21 cellular contexts compared by ENCODE assay signal in genomic region chr16:49453983-49454382, GRCh38.
"Had no signal": no experiment of that assay in that cellular context is flagged by ENCODE, and none has a peak within 500 bp of the region (broad histone marks: within the 10 kb centered on the region; RNA-seq: fewer than 3 reads in every experiment).

No MANE protein-coding gene starts in this region.

- H3K27me3 ChIP-seq: foreskin keratinocyte, tibial nerve had no signal

- H3K9me3 Mint-ChIP-seq: activated naive CD8-positive, alpha-beta T cell treated with anti-CD3 and anti-CD28 coated beads, Interleukin-2, amount 10 ng/mL, durations not matched to agents 7 days and 5 days; central memory CD8-positive, alpha-beta T cell; neural crest cell; stimulated activated memory B cell treated with anti-CD40 and anti-IgM and Interleukin-4, amounts not matched to agents 10 μg/mL and 1 μg/mL and 100 μg/mL, for 72 hours; T-cell had no signal

- DNase-seq: activated CD4-positive, alpha-beta T cell treated with anti-CD3 and anti-CD28 coated beads for 36 hours; activated CD8-positive, alpha-beta memory T cell treated with anti-CD3 and anti-CD28 coated beads, Interleukin-2, amount 50 U/mL, for 4 hours; activated CD8-positive, alpha-beta T cell treated with anti-CD3 and anti-CD28 coated beads, Interleukin-2, amount 10 ng/mL, durations not matched to agents 7 days and 5 days; activated gamma-delta T cell treated with Interleukin-2 at 50 U/mL for 16 hours; activated T-cell treated with anti-CD3 and anti-CD28 coated beads, Interleukin-2, amount 50 U/mL, for 48 hours; cortex of kidney; effector CD8-positive, alpha-beta T cell; foreskin keratinocyte; glutamatergic neuron; midbrain; stimulated activated CD4-positive, alpha-beta T cell treated with anti-CD3 and anti-CD28 coated beads, Interleukin-2, amount 100 ng/mL, for 48 hours; T-cell; T1000 had no signal

- H3K4me1 ChIP-seq: foreskin keratinocyte, tibial nerve had no signal

- H3K27ac ChIP-seq: foreskin keratinocyte, tibial nerve had no signal

- H3K27ac Mint-ChIP-seq: activated CD4-positive, alpha-beta T cell treated with anti-CD3 and anti-CD28 coated beads for 36 hours; activated CD8-positive, alpha-beta T cell treated with anti-CD3 and anti-CD28 coated beads, Interleukin-2, amount 10 ng/mL, durations not matched to agents 7 days and 5 days; activated naive CD8-positive, alpha-beta T cell treated with anti-CD3 and anti-CD28 coated beads, Interleukin-2, amount 10 ng/mL, durations not matched to agents 7 days and 5 days; brain; stimulated activated memory B cell treated with anti-CD40 and anti-IgM and Interleukin-4, amounts not matched to agents 10 μg/mL and 1 μg/mL and 100 μg/mL, for 72 hours; T-cell had no signal

- H3K27me3 Mint-ChIP-seq: activated CD4-positive, alpha-beta T cell treated with anti-CD3 and anti-CD28 coated beads for 36 hours had no signal

- H3K9me3 ChIP-seq: tibial nerve had no signal

- H3K4me1 Mint-ChIP-seq: activated CD4-positive, alpha-beta T cell treated with anti-CD3 and anti-CD28 coated beads for 36 hours; activated naive CD8-positive, alpha-beta T cell treated with anti-CD3 and anti-CD28 coated beads, Interleukin-2, amount 10 ng/mL, durations not matched to agents 7 days and 5 days; central memory CD8-positive, alpha-beta T cell; stimulated activated memory B cell treated with anti-CD40 and anti-IgM and Interleukin-4, amounts not matched to agents 10 μg/mL and 1 μg/mL and 100 μg/mL, for 72 hours had no signal

- ATAC-seq: activated CD4-positive, alpha-beta T cell treated with anti-CD3 and anti-CD28 coated beads for 36 hours; activated CD8-positive, alpha-beta T cell treated with anti-CD3 and anti-CD28 coated beads, Interleukin-2, amount 10 ng/mL, durations not matched to agents 7 days and 5 days; foreskin keratinocyte; left colon; stimulated activated memory B cell treated with anti-CD40 and anti-IgM and Interleukin-4, amounts not matched to agents 10 μg/mL and 1 μg/mL and 100 μg/mL, for 72 hours; T-cell had no signal

- H3K36me3 Mint-ChIP-seq: activated naive CD8-positive, alpha-beta T cell treated with anti-CD3 and anti-CD28 coated beads, Interleukin-2, amount 10 ng/mL, durations not matched to agents 7 days and 5 days; brain; stimulated activated memory B cell treated with anti-CD40 and anti-IgM and Interleukin-4, amounts not matched to agents 10 μg/mL and 1 μg/mL and 100 μg/mL, for 72 hours; T-cell had no signal

- H3K4me3 Mint-ChIP-seq: activated CD4-positive, alpha-beta T cell treated with anti-CD3 and anti-CD28 coated beads for 36 hours; activated CD8-positive, alpha-beta T cell treated with anti-CD3 and anti-CD28 coated beads, Interleukin-2, amount 10 ng/mL, durations not matched to agents 7 days and 5 days; activated naive CD8-positive, alpha-beta T cell treated with anti-CD3 and anti-CD28 coated beads, Interleukin-2, amount 10 ng/mL, durations not matched to agents 7 days and 5 days; brain; central memory CD8-positive, alpha-beta T cell; neural crest cell; stimulated activated memory B cell treated with anti-CD40 and anti-IgM and Interleukin-4, amounts not matched to agents 10 μg/mL and 1 μg/mL and 100 μg/mL, for 72 hours; T-cell had no signal

- H3K4me3 ChIP-seq: lung, tibial nerve had no signal

- H3K36me3 ChIP-seq: tibial nerve had no signal
